In genomic region chr3:11846281-11847034, GRCh38 we compare ENCODE assay signal across 8 cellular contexts.
A peak's percentile ranks its signal among the peaks of the same experiment; 100 is the strongest.
DNase-seq lines count a peak whose midpoint lies in the region; ATAC-seq and TF ChIP-seq lines count a peak whose summit lies in the region.

TSS of gene TAMM41 (minus strand) at chr3:11846885. CDS start at chr3:11846636, 249 bp downstream.

- no peaks in the 10 kb centered on the region for H3K9me3 Mint-ChIP-seq in central memory CD8-positive, alpha-beta T cell

- TF ChIP-seq CTCF in AG09309 (IDR thresholded peaks at IDR 0.05; ENCODE audit: control insufficient read depth, insufficient read depth, low read depth, low read length, missing control alignments) = peak; percentile 70

- H3K4me3 ChIP-seq in AG09309 (ENCODE audit: control insufficient read depth, low read depth, low read length) = peak within 1 kb of the TSS; percentile 55

- H3K27ac Mint-ChIP-seq in central memory CD8-positive, alpha-beta T cell (ENCODE audit: low read depth) = peak within 1 kb of the TSS; percentile 95

- DNase-seq in AG09309 (ENCODE audit: low read depth) = peak; percentile 56
- peak; percentile 79 for DNase-seq in NCI-H2227 treated with DMSO at 0.1 percent for 48 hours (lab: John Stamatoyannopoulos, UW)
- peak; percentile 75 to 85 (median 80) for DNase-seq in activated CD4-positive, CD25-positive, alpha-beta regulatory T cell (lab: John Stamatoyannopoulos, UW)
- peak; percentile 75 to 80 for DNase-seq in central memory CD8-positive, alpha-beta T cell (ENCODE audit: low spot score in 2 of 2)
- peak; percentile 95 for DNase-seq in islet precursor cell
- DNase-seq in stimulated activated CD4-positive, alpha-beta T cell treated with anti-CD3 and anti-CD28 coated beads, Interleukin-12 subunit alpha, Interleukin-12 subunit beta, amount 100 ng/mL, for 48 hours (ENCODE audit: low read depth in 2 of 3, low spot score in 1 of 3) = peak; percentile 80 to 87 (median 87)

- peaks cover 50% of the 10 kb centered on the region for H3K4me1 Mint-ChIP-seq in central memory CD8-positive, alpha-beta T cell

- peaks cover 26% of the 10 kb centered on the region for H3K36me3 Mint-ChIP-seq in central memory CD8-positive, alpha-beta T cell (ENCODE audit: insufficient read depth)

- H3K27me3 Mint-ChIP-seq in central memory CD8-positive, alpha-beta T cell = no peaks in the 10 kb centered on the region

- H3K4me3 Mint-ChIP-seq in central memory CD8-positive, alpha-beta T cell = peak within 1 kb of the TSS; percentile 100

- ATAC-seq in GM18873 (IDR thresholded peaks at IDR 0.05; ENCODE audit: low FRiP score, unreplicated experiment) (peak; percentile 99), HG03139 (IDR thresholded peaks at IDR 0.05; ENCODE audit: unreplicated experiment) (peak; percentile 100)
- peak; percentile 100 for ATAC-seq in central memory CD8-positive, alpha-beta T cell (replicated peaks; ENCODE audit: extremely low read depth, poor library complexity, severe bottlenecking)

Comparison
In these comparisons a context has a peak if more than half of its experiments do, and no peak if none do; other contexts are left out.
1. Peak in every context shown above with its lines: DNase-seq, ATAC-seq and H3K4me3 ChIP-seq.